Comparison of ENCODE assay signal across 8 cellular contexts in genomic region chr2:45168731-45169338, GRCh38.
DNase-seq lines count a peak whose midpoint lies in the region; ATAC-seq and TF ChIP-seq lines count a peak whose summit lies in the region.

No MANE protein-coding gene starts in this region.

- POLR2A ChIA-PET in PC-3 (lab: Charles Lee; ENCODE audit: unreplicated experiment), result interaction anchor here (0.6 to 0.7 kb wide), 2 partner anchors 110 to 160 kb away, joined by 3 to 6 read pairs; no protein-coding TSS in a partner anchor

- no peak for DNase-seq in activated T-cell treated with anti-CD3 and anti-CD28 coated beads, Interleukin-2, amount 50 U/mL, for 24 hours
- DNase-seq in activated T-cell treated with anti-CD3 and anti-CD28 coated beads, Interleukin-2, amount 50 U/mL, for 1 hour, result no peak
- DNase-seq in PC-3 (peak; percentile 61), epithelial cell of esophagus (ENCODE audit: low read depth) (peak; percentile 36), neuronal stem cell (ENCODE audit: low spot score) (peak; percentile 46), CD1c-positive myeloid dendritic cell (ENCODE audit: extremely low spot score) (no peak), amygdala (lab: John Stamatoyannopoulos, UW) (no peak)

- intact Hi-C loops in PC-3 (cut with micrococcal nuclease), result loop anchor here (2.0 kb wide), 1 partner anchor 40 kb away; no protein-coding TSS in a partner anchor

- H3K4me3 Mint-ChIP-seq in activated T-cell treated with anti-CD3 and anti-CD28 coated beads, Interleukin-2, amount 50 U/mL, for 24 hours, result peak overlapping the region; percentile 61

- no peaks in the 10 kb centered on the region for H3F3A ChIP-seq in PC-3 (ENCODE audit: low read length, unreplicated experiment)

- H3K4me2 ChIP-seq in PC-3 (ENCODE audit: low read length) (peak overlapping the region; percentile 97), neuronal stem cell (ENCODE audit: insufficient read depth, low read length, poor library complexity, severe bottlenecking) (peak overlapping the region; percentile 91)

- H3K18ac ChIP-seq in neuronal stem cell (ENCODE audit: low read length), result peak overlapping the region; percentile 68

- H4K20me1 ChIP-seq in PC-3 (ENCODE audit: low read length), result no peaks in the 10 kb centered on the region

- no peak overlapping the region for H2AK5ac ChIP-seq in neuronal stem cell (ENCODE audit: low read depth, low read length)

- peaks cover 13% of the 10 kb centered on the region for H3K4me1 Mint-ChIP-seq in activated T-cell treated with anti-CD3 and anti-CD28 coated beads, Interleukin-2, amount 50 U/mL, for 24 hours (ENCODE audit: low read depth)

- H3K4ac ChIP-seq in neuronal stem cell (ENCODE audit: low read length), result no peak overlapping the region

- H2BK5ac ChIP-seq in neuronal stem cell (ENCODE audit: low read length), result no peak overlapping the region

- H2BK15ac ChIP-seq in neuronal stem cell (ENCODE audit: low read length), result no peak overlapping the region

- no peaks in the 10 kb centered on the region for H3K9me3 ChIP-seq in PC-3 (ENCODE audit: low read length)
- no peaks in the 10 kb centered on the region for H3K9me3 ChIP-seq in neuronal stem cell (replicated peaks in 1 of 2; ENCODE audit: control insufficient read depth in 2 of 2, insufficient read depth in 1 of 2, low read depth in 1 of 2, low read length in 2 of 2)

- CTCF ChIA-PET in PC-3 (lab: Charles Lee), result interaction anchor here (0.6 kb wide), 1 partner anchor 769 kb away, joined by 5 read pairs; no protein-coding TSS in a partner anchor

- no peak overlapping the region for H2BK12ac ChIP-seq in neuronal stem cell (ENCODE audit: low read length)

- H2AFZ ChIP-seq in PC-3 (ENCODE audit: low read length) (peak overlapping the region; percentile 59), neuronal stem cell (ENCODE audit: low read length) (peak overlapping the region; percentile 91)

- H3K79me1 ChIP-seq in neuronal stem cell (ENCODE audit: low read depth, low read length), result no peaks in the 10 kb centered on the region

- peak overlapping the region; percentile 52 for H3K27ac Mint-ChIP-seq in activated T-cell treated with anti-CD3 and anti-CD28 coated beads, Interleukin-2, amount 50 U/mL, for 24 hours

- BruUV-seq in PC-3 (replicated peaks; lab: Mats Ljungman, UMichigan), result no TSS peak

- no peaks in the 10 kb centered on the region for H3K36me3 Mint-ChIP-seq in activated T-cell treated with anti-CD3 and anti-CD28 coated beads, Interleukin-2, amount 50 U/mL, for 24 hours (ENCODE audit: low read depth)

- no peak overlapping the region for H4K91ac ChIP-seq in neuronal stem cell (ENCODE audit: low read depth, low read length, poor library complexity)

- H3K36me3 ChIP-seq in PC-3 (ENCODE audit: low read depth, low read length) (no peaks in the 10 kb centered on the region), neuronal stem cell (replicated peaks in 1 of 2; ENCODE audit: control insufficient read depth in 2 of 2, insufficient read depth in 2 of 2, low read length in 2 of 2) (no peaks in the 10 kb centered on the region)

- H3K9me3 Mint-ChIP-seq in activated T-cell treated with anti-CD3 and anti-CD28 coated beads, Interleukin-2, amount 50 U/mL, for 24 hours, result no peaks in the 10 kb centered on the region

- no peak overlapping the region for H3K23ac ChIP-seq in neuronal stem cell (ENCODE audit: low read depth, low read length, poor library complexity)

- peaks cover 72% of the 10 kb centered on the region for H3K4me1 ChIP-seq in PC-3 (ENCODE audit: insufficient read depth, low read length)
- peaks cover 3 to 10% of the 10 kb centered on the region in 2 donors for H3K4me1 ChIP-seq in neuronal stem cell (ENCODE audit: control insufficient read depth in 2 of 2, insufficient read depth in 1 of 2, low read depth in 1 of 2, low read length in 2 of 2)

- H3K27me3 ChIP-seq in PC-3 (ENCODE audit: low read length) (no peaks in the 10 kb centered on the region), neuronal stem cell (ENCODE audit: control insufficient read depth in 3 of 3, insufficient read depth in 3 of 3, low read depth in 1 of 3, low read length in 3 of 3) (peaks cover 21 to 99% (median 55%) of the 10 kb centered on the region in 3 experiments)

- TF ChIP-seq CTCF in PC-3 (conservative IDR thresholded peaks at IDR 0.05; ENCODE audit: low read depth, low read length), result 0 out of 2 replicates have a peak, but pooled peaks have one; percentile 12
- peak; percentile 4 for TF ChIP-seq CTCF in epithelial cell of esophagus (IDR thresholded peaks at IDR 0.05; ENCODE audit: insufficient read depth, low read depth, low read length, missing control alignments)

- H3K27me3 Mint-ChIP-seq in activated T-cell treated with anti-CD3 and anti-CD28 coated beads, Interleukin-2, amount 50 U/mL, for 24 hours, result peaks cover 84% of the 10 kb centered on the region

- H3K9me2 ChIP-seq in PC-3 (replicated peaks; ENCODE audit: low read length), result no peaks in the 10 kb centered on the region

- WGBS in neuronal stem cell (ENCODE audit: extremely low coverage in 2 of 2, insufficient read length in 2 of 2, insufficient replicate concordance in 1 of 2), 2 donors, result no CpG with 5 or more reads among the region's 70 CpGs

- H3K14ac ChIP-seq in neuronal stem cell (ENCODE audit: low read length), result peak overlapping the region; percentile 65

- H3K4me3 ChIP-seq in PC-3 (ENCODE audit: low read length) (peak overlapping the region; percentile 73), epithelial cell of esophagus (ENCODE audit: low read length) (peak overlapping the region; percentile 56), neuronal stem cell (ENCODE audit: low read length in 2 of 2) (peak overlapping the region in 1 of 2 donors; percentile 70)

- H3K9ac ChIP-seq in PC-3 (ENCODE audit: low read length) (peak overlapping the region; percentile 98), neuronal stem cell (ENCODE audit: low read depth, low read length, poor library complexity) (no peak overlapping the region)

- peak overlapping the region; percentile 47 for H2BK120ac ChIP-seq in neuronal stem cell (ENCODE audit: low read depth, low read length)

- H3K79me2 ChIP-seq in PC-3 (ENCODE audit: low read length), result peaks cover 61% of the 10 kb centered on the region

- peak overlapping the region; percentile 93 for H3K27ac ChIP-seq in PC-3 (ENCODE audit: low read length)
- H3K27ac ChIP-seq in neuronal stem cell (replicated peaks; ENCODE audit: low read length), result no peak overlapping the region

- ATAC-seq in PC-3, result peak; percentile 30
- ATAC-seq in HG02973 (IDR thresholded peaks at IDR 0.05; ENCODE audit: unreplicated experiment), result no peak

- no peak overlapping the region for H4K8ac ChIP-seq in neuronal stem cell (ENCODE audit: low read depth, low read length)

Comparison
In these comparisons a context has a peak if more than half of its experiments do, and no peak if none do; other contexts are left out.
1. DNase-seq: peak in PC-3 (single experiment), epithelial cell of esophagus (single experiment) and neuronal stem cell (single experiment); none in activated T-cell treated with anti-CD3 and anti-CD28 coated beads, Interleukin-2, amount 50 U/mL, for 24 hours (single experiment), activated T-cell treated with anti-CD3 and anti-CD28 coated beads, Interleukin-2, amount 50 U/mL, for 1 hour (single experiment), CD1c-positive myeloid dendritic cell (single experiment) and amygdala (0 of 56).